In genomic region chr6:113694278-113695077, GRCh38 we compare ENCODE assay signal across 11 cellular contexts.
A peak's percentile ranks its signal among the peaks of the same experiment; 100 is the strongest.
DNase-seq lines count a peak whose midpoint lies in the region; ATAC-seq and TF ChIP-seq lines count a peak whose summit lies in the region.
"Had no signal": no experiment of that assay in that cellular context is flagged by ENCODE, and none has a peak within 500 bp of the region (broad histone marks: within the 10 kb centered on the region; RNA-seq: fewer than 3 reads in every experiment).

No MANE protein-coding gene starts in this region.

- peaks cover 8% of the 10 kb centered on the region for H3K4me1 Mint-ChIP-seq in nephron progenitor cell

- H3K9me3 ChIP-seq in RWPE2 (ENCODE audit: severe bottlenecking): no peaks in the 10 kb centered on the region

- peak; percentile 58 for ATAC-seq in RWPE2 (ENCODE audit: low read depth)

- no peaks in the 10 kb centered on the region for H3K36me3 ChIP-seq in RWPE2 (ENCODE audit: low read depth)
- H3K36me3 ChIP-seq: neural progenitor cell had no signal

- peak; percentile 78 for DNase-seq in NCI-H2029 (lab: John Stamatoyannopoulos, UW)
- DNase-seq in NCI-H2029 treated with DMSO at 0.1 percent for 48 hours (lab: John Stamatoyannopoulos, UW): no peak
- DNase-seq in RWPE2 (ENCODE audit: low spot score): no peak
- peak; percentile 67 for DNase-seq in fibroblast of mammary gland (ENCODE audit: low read depth)
- DNase-seq in effector CD8-positive, alpha-beta T cell (lab: John Stamatoyannopoulos, UW): no peak
- DNase-seq in activated T-cell treated with anti-CD3 and anti-CD28 coated beads, Interleukin-2, amount 50 U/mL, for 48 hours: no peak
- DNase-seq in posterior vena cava (ENCODE audit: low spot score): no peak
- DNase-seq in nephron progenitor cell: no peak

- H3K4me1 ChIP-seq in RWPE2 (ENCODE audit: insufficient read depth, poor library complexity, severe bottlenecking): peaks cover 43% of the 10 kb centered on the region
- H3K4me1 ChIP-seq: neural progenitor cell had no signal

- H3K4me3 ChIP-seq in RWPE2 (ENCODE audit: severe bottlenecking) (no peak overlapping the region), fibroblast of mammary gland (ENCODE audit: control insufficient read depth, low read depth, low read length) (no peak overlapping the region)
- H3K4me3 ChIP-seq: lung, neural progenitor cell had no signal

- no peaks in the 10 kb centered on the region for H3K27me3 Mint-ChIP-seq in nephron progenitor cell (ENCODE audit: low read depth, poor library complexity)

- no peaks in the 10 kb centered on the region for H3K9me3 Mint-ChIP-seq in nephron progenitor cell
- H3K9me3 Mint-ChIP-seq: neural progenitor cell; T-helper 1 cell treated with Interleukin-12 subunit alpha and Interleukin-12 subunit beta and Interleukin-4 antibody, amounts not matched to agents 30 μg/mL and 1 μg/mL, for 36 hours had no signal

- no peaks in the 10 kb centered on the region for H3K36me3 Mint-ChIP-seq in nephron progenitor cell (ENCODE audit: low read depth)
- H3K36me3 Mint-ChIP-seq: neural progenitor cell had no signal

- H3K27ac ChIP-seq in RWPE2 (ENCODE audit: poor library complexity, severe bottlenecking): peak overlapping the region; percentile 19
- H3K27ac ChIP-seq: neural progenitor cell had no signal

- intact Hi-C loops in posterior vena cava (cut with DNase I): no loop called here

- no peaks in the 10 kb centered on the region for H3K27me3 ChIP-seq in RWPE2 (ENCODE audit: insufficient read depth, poor library complexity, severe bottlenecking)
- H3K27me3 ChIP-seq: neural progenitor cell had no signal

- no peak overlapping the region for H3K4me3 Mint-ChIP-seq in nephron progenitor cell
- H3K4me3 Mint-ChIP-seq: neural progenitor cell; T-helper 1 cell treated with Interleukin-12 subunit alpha and Interleukin-12 subunit beta and Interleukin-4 antibody, amounts not matched to agents 30 μg/mL and 1 μg/mL, for 36 hours had no signal

- no peak for TF ChIP-seq CTCF in RWPE2 (IDR thresholded peaks at IDR 0.05; ENCODE audit: poor library complexity, severe bottlenecking)
- no peak for TF ChIP-seq CTCF in fibroblast of mammary gland (conservative IDR thresholded peaks at IDR 0.05; ENCODE audit: control insufficient read depth, insufficient read depth, low read depth, low read length)
- TF ChIP-seq CTCF in nephron progenitor cell (IDR thresholded peaks at IDR 0.05): no peak

- H3K27ac Mint-ChIP-seq in nephron progenitor cell: no peak overlapping the region
- H3K27ac Mint-ChIP-seq: neural progenitor cell; T-helper 1 cell treated with Interleukin-12 subunit alpha and Interleukin-12 subunit beta and Interleukin-4 antibody, amounts not matched to agents 30 μg/mL and 1 μg/mL, for 36 hours had no signal

Comparison
In these comparisons a context has a peak if more than half of its experiments do, and no peak if none do; other contexts are left out.
1. DNase-seq: peak in NCI-H2029 (single experiment) and fibroblast of mammary gland (single experiment); none in NCI-H2029 treated with DMSO at 0.1 percent for 48 hours (single experiment), RWPE2 (single experiment), effector CD8-positive, alpha-beta T cell (single experiment), activated T-cell treated with anti-CD3 and anti-CD28 coated beads, Interleukin-2, amount 50 U/mL, for 48 hours (0 of 2), posterior vena cava (single experiment) and nephron progenitor cell (single experiment).